Comparison of ENCODE assay signal across 8 cellular contexts in the genomic region with DNA sequence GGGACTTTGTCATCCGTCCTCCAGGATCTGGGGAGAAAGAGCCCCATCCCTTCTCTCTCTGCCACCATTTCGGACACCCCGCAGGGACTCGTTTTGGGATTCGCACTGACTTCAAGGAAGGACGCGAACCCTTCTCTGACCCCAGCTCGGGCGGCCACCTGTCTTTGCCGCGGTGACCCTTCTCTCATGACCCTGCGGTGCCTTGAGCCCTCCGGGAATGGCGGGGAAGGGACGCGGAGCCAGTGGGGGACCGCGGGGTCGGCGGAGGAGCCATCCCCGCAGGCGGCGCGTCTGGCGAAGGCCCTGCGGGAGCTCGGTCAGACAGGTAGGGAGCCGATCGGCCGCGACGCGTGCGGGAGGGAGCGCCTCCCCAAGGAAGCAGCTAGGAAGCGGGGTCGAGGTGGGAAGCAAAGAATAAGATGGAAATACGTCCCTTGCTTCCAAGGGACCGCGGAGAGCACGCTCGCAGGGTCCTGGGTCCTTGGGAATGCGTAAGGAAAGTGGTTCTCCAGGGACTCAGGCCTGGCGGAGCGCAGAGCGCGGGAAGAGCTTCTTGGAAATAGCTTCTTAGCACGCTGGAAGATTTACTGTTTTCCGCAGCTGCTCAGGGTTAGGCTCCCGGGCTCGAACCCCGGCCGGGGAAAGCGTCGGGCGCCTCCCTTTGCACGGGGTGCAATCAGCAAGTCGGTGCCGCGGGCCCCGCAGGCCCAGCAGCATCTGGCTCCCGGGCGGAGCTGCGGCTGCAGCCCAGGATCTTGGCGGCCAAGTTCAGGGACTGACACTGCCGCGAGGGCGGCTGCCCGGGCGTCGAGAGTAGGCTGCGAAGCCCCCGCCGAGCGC. TPM values are rescaled to one million over a fixed set of nuclear protein-coding genes. Genes with fewer than 3 reads are reported as not detected.
A peak's percentile ranks its signal among the peaks of the same experiment; 100 is the strongest.
DNase-seq lines count a peak whose midpoint lies in the region; ATAC-seq and TF ChIP-seq lines count a peak whose summit lies in the region.

No MANE protein-coding gene starts in this region.

- H3K27ac ChIP-seq in neuronal stem cell (replicated peaks; ENCODE audit: low read length): no peak overlapping the region

- H2AFZ ChIP-seq in neuronal stem cell (ENCODE audit: low read length): peak overlapping the region; percentile 71

- no peak for TF ChIP-seq CTCF in foreskin fibroblast (IDR thresholded peaks at IDR 0.05; ENCODE audit: low read depth, low read length)

- no peak overlapping the region for H4K8ac ChIP-seq in neuronal stem cell (ENCODE audit: low read depth, low read length)

- H3K4me1 ChIP-seq in neuronal stem cell (ENCODE audit: control insufficient read depth in 2 of 2, insufficient read depth in 1 of 2, low read depth in 1 of 2, low read length in 2 of 2): peaks cover 6 to 12% of the 10 kb centered on the region in 2 donors

- peak overlapping the region; percentile 86 for H3K23ac ChIP-seq in neuronal stem cell (ENCODE audit: low read depth, low read length, poor library complexity)

- H2BK5ac ChIP-seq in neuronal stem cell (ENCODE audit: low read length): no peak overlapping the region

- H3K18ac ChIP-seq in neuronal stem cell (ENCODE audit: low read length): peak overlapping the region; percentile 81

- H3K14ac ChIP-seq in neuronal stem cell (ENCODE audit: low read length): no peak overlapping the region

- H3K36me3 ChIP-seq in neuronal stem cell (replicated peaks in 1 of 2; ENCODE audit: control insufficient read depth in 2 of 2, insufficient read depth in 2 of 2, low read length in 2 of 2): peaks cover 0 to 38% of the 10 kb centered on the region in 2 donors

- DNase-seq in DMS79 treated with DMSO at 0.1 percent for 48 hours (lab: John Stamatoyannopoulos, UW): peak; percentile 52
- DNase-seq in DMS79 (lab: John Stamatoyannopoulos, UW): no peak
- DNase-seq in activated CD8-positive, alpha-beta memory T cell treated with anti-CD3 and anti-CD28 coated beads, Interleukin-2, amount 50 U/mL, for 48 hours: peak; percentile 71
- peak; percentile 28 to 65 for DNase-seq in foreskin fibroblast
- DNase-seq in neuronal stem cell (ENCODE audit: low spot score): peak; percentile 9
- no peak for DNase-seq in SKM-1 treated with dmso at 0.1 percent for 144 hours (lab: John Stamatoyannopoulos, UW; ENCODE audit: unreplicated experiment)
- no peak for DNase-seq in DMS153 (lab: John Stamatoyannopoulos, UW)

- peaks cover 2% of the 10 kb centered on the region for H3K79me1 ChIP-seq in neuronal stem cell (ENCODE audit: low read depth, low read length)

- no peak overlapping the region for H4K91ac ChIP-seq in neuronal stem cell (ENCODE audit: low read depth, low read length, poor library complexity)

- peak overlapping the region; percentile 100 for H3K4me2 ChIP-seq in neuronal stem cell (ENCODE audit: insufficient read depth, low read length, poor library complexity, severe bottlenecking)

- no CpG with 5 or more reads among the region's 75 CpGs for WGBS in neuronal stem cell (ENCODE audit: extremely low coverage in 2 of 2, insufficient read length in 2 of 2, insufficient replicate concordance in 1 of 2), 2 donors

- H3K27me3 ChIP-seq in neuronal stem cell (ENCODE audit: control insufficient read depth in 3 of 3, insufficient read depth in 3 of 3, low read depth in 1 of 3, low read length in 3 of 3): peaks cover 0 to 32% (median 16%) of the 10 kb centered on the region in 3 experiments

- no peak overlapping the region for H3K4ac ChIP-seq in neuronal stem cell (ENCODE audit: low read length)

- no peaks in the 10 kb centered on the region for H3K9me3 ChIP-seq in neuronal stem cell (replicated peaks in 1 of 2; ENCODE audit: control insufficient read depth in 2 of 2, insufficient read depth in 1 of 2, low read depth in 1 of 2, low read length in 2 of 2)

- peak overlapping the region; percentile 83 for H3K9ac ChIP-seq in neuronal stem cell (ENCODE audit: low read depth, low read length, poor library complexity)

- peak overlapping the region; percentile 86 to 89 for H3K4me3 ChIP-seq in foreskin fibroblast (ENCODE audit: low read depth in 1 of 2, low read length in 2 of 2)
- peak overlapping the region; percentile 68 to 70 for H3K4me3 ChIP-seq in neuronal stem cell (ENCODE audit: low read length in 2 of 2)

- no peak for ATAC-seq in HG03460 (IDR thresholded peaks at IDR 0.05; ENCODE audit: unreplicated experiment)

- H2BK12ac ChIP-seq in neuronal stem cell (ENCODE audit: low read length): no peak overlapping the region

- no peak overlapping the region for H2BK15ac ChIP-seq in neuronal stem cell (ENCODE audit: low read length)

- no peak overlapping the region for H2BK120ac ChIP-seq in neuronal stem cell (ENCODE audit: low read depth, low read length)

- H2AK5ac ChIP-seq in neuronal stem cell (ENCODE audit: low read depth, low read length): peak overlapping the region; percentile 74

RNA-seq across cellular contexts. Expression of a gene that starts 0.5 kb away (rescaled TPM):
- 4.2 TPM for polyA plus RNA-seq in neuronal stem cell (2013, experiment 1 of 2)
- 4.6 TPM for polyA plus RNA-seq in neuronal stem cell (2013, experiment 2 of 2)

Comparison
In these comparisons a context has a peak if more than half of its experiments do, and no peak if none do; other contexts are left out.
1. DNase-seq: peak in DMS79 treated with DMSO at 0.1 percent for 48 hours (single experiment), activated CD8-positive, alpha-beta memory T cell treated with anti-CD3 and anti-CD28 coated beads, Interleukin-2, amount 50 U/mL, for 48 hours (single experiment), foreskin fibroblast (2 of 2) and neuronal stem cell (single experiment); none in DMS79 (single experiment), SKM-1 treated with dmso at 0.1 percent for 144 hours (single experiment) and DMS153 (single experiment).